Comparison of ENCODE assay signal across 19 cellular contexts in genomic region chrX:1612641-1613286, GRCh38. TPM values are rescaled to one million over a fixed set of nuclear protein-coding genes. Genes with fewer than 3 reads are reported as not detected.
A peak's percentile ranks its signal among the peaks of the same experiment; 100 is the strongest.
DNase-seq lines count a peak whose midpoint lies in the region; ATAC-seq and TF ChIP-seq lines count a peak whose summit lies in the region.
"Had no signal": no experiment of that assay in that cellular context is flagged by ENCODE, and none has a peak within 500 bp of the region (broad histone marks: within the 10 kb centered on the region; RNA-seq: fewer than 3 reads in every experiment).

No MANE protein-coding gene starts in this region.

- H2BK12ac ChIP-seq in neuronal stem cell (ENCODE audit: low read length) = no peak overlapping the region

- H2AFZ ChIP-seq in neuronal stem cell (ENCODE audit: low read length) = no peak overlapping the region
- H2AFZ ChIP-seq: GM23338 had no signal

- H3K4me1 ChIP-seq in BE2C (no peaks in the 10 kb centered on the region), neuronal stem cell (ENCODE audit: control insufficient read depth in 2 of 2, insufficient read depth in 1 of 2, low read depth in 1 of 2, low read length in 2 of 2) (no peaks in the 10 kb centered on the region)
- H3K4me1 ChIP-seq: Caco-2 had no signal

- no peaks in the 10 kb centered on the region for H3K36me3 Mint-ChIP-seq in activated T-helper 17 cell treated with anti-CD3 and anti-CD28 coated beads, Interleukin-2, amount 50 U/mL, for 72 hours (ENCODE audit: low read depth)
- H3K36me3 Mint-ChIP-seq in nephron progenitor cell (ENCODE audit: low read depth) = no peaks in the 10 kb centered on the region

- no peaks in the 10 kb centered on the region for H3K9me3 ChIP-seq in BE2C
- H3K9me3 ChIP-seq in neuronal stem cell (replicated peaks in 1 of 2; ENCODE audit: control insufficient read depth in 2 of 2, insufficient read depth in 1 of 2, low read depth in 1 of 2, low read length in 2 of 2) = no peaks in the 10 kb centered on the region
- H3K9me3 ChIP-seq: Caco-2 had no signal

- H3K14ac ChIP-seq in neuronal stem cell (ENCODE audit: low read length) = no peak overlapping the region

- no peak overlapping the region for H3K4me3 Mint-ChIP-seq in activated T-helper 17 cell treated with anti-CD3 and anti-CD28 coated beads, Interleukin-2, amount 50 U/mL, for 72 hours
- no peak overlapping the region for H3K4me3 Mint-ChIP-seq in nephron progenitor cell
- H3K4me3 Mint-ChIP-seq: CD4-positive, alpha-beta T cell; GM23338; HFFc6 had no signal

- no peak overlapping the region for H3K9ac ChIP-seq in neuronal stem cell (ENCODE audit: low read depth, low read length, poor library complexity)
- H3K9ac ChIP-seq: KMS-11 had no signal

- H3K9me3 Mint-ChIP-seq in activated T-helper 17 cell treated with anti-CD3 and anti-CD28 coated beads, Interleukin-2, amount 50 U/mL, for 72 hours = no peaks in the 10 kb centered on the region
- no peaks in the 10 kb centered on the region for H3K9me3 Mint-ChIP-seq in nephron progenitor cell
- H3K9me3 Mint-ChIP-seq: CD4-positive, alpha-beta T cell; HFFc6 had no signal

- no peaks in the 10 kb centered on the region for H3K79me1 ChIP-seq in neuronal stem cell (ENCODE audit: low read depth, low read length)

- peak overlapping the region; percentile 65 for H3K27ac Mint-ChIP-seq in activated T-helper 17 cell treated with anti-CD3 and anti-CD28 coated beads, Interleukin-2, amount 50 U/mL, for 72 hours
- peak overlapping the region; percentile 4 for H3K27ac Mint-ChIP-seq in nephron progenitor cell
- H3K27ac Mint-ChIP-seq: CD4-positive, alpha-beta T cell; GM23338; HFFc6 had no signal

- TF ChIP-seq CTCF in nephron progenitor cell (IDR thresholded peaks at IDR 0.05) (no peak), BE2C (IDR thresholded peaks at IDR 0.05; ENCODE audit: low read depth, low read length) (no peak)

- H4K8ac ChIP-seq in neuronal stem cell (ENCODE audit: low read depth, low read length) = no peak overlapping the region

- no CpG with 5 or more reads among the region's 5 CpGs for WGBS in neuronal stem cell (ENCODE audit: extremely low coverage in 2 of 2, insufficient read length in 2 of 2, insufficient replicate concordance in 1 of 2), 2 donors

- no peak overlapping the region for H3K4me2 ChIP-seq in neuronal stem cell (ENCODE audit: insufficient read depth, low read length, poor library complexity, severe bottlenecking)
- H3K4me2 ChIP-seq: GM23338, KMS-11 had no signal

- no peak overlapping the region for H2BK5ac ChIP-seq in neuronal stem cell (ENCODE audit: low read length)

- no peak overlapping the region for H2AK5ac ChIP-seq in neuronal stem cell (ENCODE audit: low read depth, low read length)

- no peaks in the 10 kb centered on the region for H3K27me3 ChIP-seq in BE2C
- no peaks in the 10 kb centered on the region for H3K27me3 ChIP-seq in neuronal stem cell (ENCODE audit: control insufficient read depth in 3 of 3, insufficient read depth in 3 of 3, low read depth in 1 of 3, low read length in 3 of 3)

- H3K36me3 ChIP-seq in BE2C = no peaks in the 10 kb centered on the region
- no peaks in the 10 kb centered on the region for H3K36me3 ChIP-seq in neuronal stem cell (replicated peaks in 1 of 2; ENCODE audit: control insufficient read depth in 2 of 2, insufficient read depth in 2 of 2, low read length in 2 of 2)

- H3K27me3 Mint-ChIP-seq in activated T-helper 17 cell treated with anti-CD3 and anti-CD28 coated beads, Interleukin-2, amount 50 U/mL, for 72 hours = no peaks in the 10 kb centered on the region
- peaks cover 8% of the 10 kb centered on the region for H3K27me3 Mint-ChIP-seq in nephron progenitor cell (ENCODE audit: low read depth, poor library complexity)
- H3K27me3 Mint-ChIP-seq: CD4-positive, alpha-beta T cell had no signal

- no peak overlapping the region for H2BK120ac ChIP-seq in neuronal stem cell (ENCODE audit: low read depth, low read length)

- DNase-seq in D341Med (ENCODE audit: low spot score) = peak; percentile 72
- DNase-seq in NCI-H82 (lab: John Stamatoyannopoulos, UW) = peak; percentile 90
- no peak for DNase-seq in nephron progenitor cell
- no peak for DNase-seq in cerebellar nuclear complex (lab: John Stamatoyannopoulos, UW)
- DNase-seq in BE2C = no peak
- no peak for DNase-seq in neuronal stem cell (ENCODE audit: low spot score)
- DNase-seq: Caco-2; CD4-positive, alpha-beta T cell; DMS79 treated with DMSO at 0.1 percent for 48 hours; GF-D8; HCEC 1CT; HFFc6 had no signal

- ATAC-seq in activated T-helper 17 cell treated with anti-CD3 and anti-CD28 coated beads, Interleukin-2, amount 50 U/mL, for 72 hours (replicated peaks) = no peak
- no peak for ATAC-seq in GM21529 (IDR thresholded peaks at IDR 0.05; ENCODE audit: unreplicated experiment)
- ATAC-seq: GM23338 had no signal

- no peak overlapping the region for H3K27ac ChIP-seq in neuronal stem cell (replicated peaks; ENCODE audit: low read length)
- H3K27ac ChIP-seq: C4-2B, KMS-11 had no signal

- H2BK15ac ChIP-seq in neuronal stem cell (ENCODE audit: low read length) = no peak overlapping the region

- H3K4ac ChIP-seq in neuronal stem cell (ENCODE audit: low read length) = no peak overlapping the region

- H3K4me3 ChIP-seq in BE2C (ENCODE audit: low read depth, low read length) (no peak overlapping the region), neuronal stem cell (ENCODE audit: low read length in 2 of 2) (no peak overlapping the region)
- H3K4me3 ChIP-seq: GM23338 had no signal

- H3K23ac ChIP-seq in neuronal stem cell (ENCODE audit: low read depth, low read length, poor library complexity) = no peak overlapping the region

- no peak overlapping the region for H3K18ac ChIP-seq in neuronal stem cell (ENCODE audit: low read length)

- no peaks in the 10 kb centered on the region for H3K4me1 Mint-ChIP-seq in activated T-helper 17 cell treated with anti-CD3 and anti-CD28 coated beads, Interleukin-2, amount 50 U/mL, for 72 hours
- H3K4me1 Mint-ChIP-seq in nephron progenitor cell = peaks cover 18% of the 10 kb centered on the region

- H4K91ac ChIP-seq in neuronal stem cell (ENCODE audit: low read depth, low read length, poor library complexity) = no peak overlapping the region

RNA-seq across cellular contexts. Expression of gene ASMT, which starts 2.1 kb away (rescaled TPM):
- total RNA-seq in activated T-helper 17 cell treated with anti-CD3 and anti-CD28 coated beads, Interleukin-2, amount 50 U/mL, for 72 hours = 1 to 10 TPM; 2.0 to 8.9 TPM
- not detected for polyA plus RNA-seq in BE2C (2012; ENCODE audit: insufficient read depth, insufficient read length, low read depth)
- polyA plus RNA-seq in neuronal stem cell (2013, experiment 1 of 2) = not detected
- 0.06 TPM for polyA plus RNA-seq in neuronal stem cell (2013, experiment 2 of 2)
- total RNA-seq: A172, Caco-2 had no signal
- polyA plus RNA-seq: BJ had no signal

RNA-seq across cellular contexts. Expression of gene AKAP17A, which starts 21.4 kb away (rescaled TPM):
- total RNA-seq in activated T-helper 17 cell treated with anti-CD3 and anti-CD28 coated beads, Interleukin-2, amount 50 U/mL, for 72 hours = 10 to 100 TPM; 54.3 to 79.4 TPM
- polyA plus RNA-seq in BE2C (2012; ENCODE audit: insufficient read depth, insufficient read length, low read depth) = 83.8 TPM
- polyA plus RNA-seq in neuronal stem cell (2013, experiment 1 of 2) = 24.9 TPM
- polyA plus RNA-seq in neuronal stem cell (2013, experiment 2 of 2) = 23.8 TPM

Comparison
In these comparisons a context has a peak if more than half of its experiments do, and no peak if none do; other contexts are left out.
1. DNase-seq: peak in D341Med (single experiment) and NCI-H82 (single experiment); none in nephron progenitor cell (single experiment), cerebellar nuclear complex (0 of 2), BE2C (single experiment) and neuronal stem cell (single experiment).